Comparison of ENCODE assay signal across 8 cellular contexts in the genomic region with DNA sequence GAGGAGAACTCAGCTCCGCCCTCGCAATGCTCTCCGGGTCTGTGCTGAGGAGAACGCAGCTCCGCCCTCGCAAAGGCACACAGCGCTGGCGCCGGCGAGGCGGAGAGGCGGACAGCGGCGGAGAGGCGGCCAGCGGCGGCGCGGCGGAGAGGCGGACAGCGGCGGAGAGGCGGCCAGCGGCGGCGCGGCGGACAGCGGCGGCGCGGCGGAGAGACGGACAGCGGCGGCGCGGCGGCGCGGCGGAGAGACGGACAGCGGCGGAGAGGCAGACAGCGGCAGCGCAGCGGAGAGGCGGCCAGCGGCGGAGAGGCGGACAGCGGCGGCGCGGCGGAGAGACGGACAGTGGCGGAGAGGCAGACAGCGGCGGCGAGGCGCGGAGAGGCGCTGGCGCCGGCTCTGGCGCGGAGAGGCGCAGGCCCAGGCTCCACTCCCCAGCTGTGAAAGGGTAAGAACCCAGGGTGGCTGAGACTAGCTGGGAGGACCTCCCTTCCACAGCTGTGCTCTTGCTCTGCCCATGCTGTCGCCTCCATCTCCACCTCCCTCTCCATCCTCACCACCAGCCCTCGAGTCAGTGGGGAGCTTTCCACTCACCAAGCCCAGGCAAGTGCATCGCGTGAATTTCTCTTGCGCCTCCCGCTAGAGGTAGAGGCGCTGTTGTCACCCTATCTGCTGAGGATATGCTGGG.
DNase-seq lines count a peak whose midpoint lies in the region; ATAC-seq and TF ChIP-seq lines count a peak whose summit lies in the region.
"Not testable (repeated sequence)": the region's sequence is repeated elsewhere in the genome, so short reads cannot be mapped to it uniquely, and the experiment has no call there.

No MANE protein-coding gene starts in this region.

- H3K4me1 Mint-ChIP-seq in H9: not testable (repeated sequence)

- H3K4me2 ChIP-seq in H9 (ENCODE audit: insufficient read depth, insufficient read length, low read length): peak overlapping the region; percentile 32
- not testable (repeated sequence) for H3K4me2 ChIP-seq in neural cell (ENCODE audit: low read length)

- H3K27me3 Mint-ChIP-seq in H9 (ENCODE audit: low read depth): not testable (repeated sequence)

- H3K9ac ChIP-seq in H9 (ENCODE audit: extremely low read depth, insufficient read length, low read length); colonic mucosa (ENCODE audit: low read depth in 2 of 2, low read length in 2 of 2): not testable (repeated sequence)
- H3K9ac ChIP-seq in neural cell (ENCODE audit: low read length): peak overlapping the region; percentile 66

- not testable (repeated sequence) for TF ChIP-seq POLR2A in spleen (IDR thresholded peaks at IDR 0.05)

- not testable (repeated sequence) for H2AFZ ChIP-seq in H9 (ENCODE audit: low read length); neural cell (ENCODE audit: low read depth, low read length)

- not testable (repeated sequence) for H3K27ac Mint-ChIP-seq in H9

- not testable (repeated sequence) for H3K79me2 ChIP-seq in H9 (ENCODE audit: insufficient read depth, low read length); neural cell (replicated peaks; ENCODE audit: insufficient read depth, low read length)

- not testable (repeated sequence) for H2BK120ac ChIP-seq in H9 (ENCODE audit: low read depth, low read length, poor library complexity, severe bottlenecking)

- H3K4me3 ChIP-seq in SJCRH30 (peak overlapping the region; percentile 57), colonic mucosa (peak overlapping the region; percentile 30), neural cell (ENCODE audit: low read length) (peak overlapping the region; percentile 68)
- H3K4me3 ChIP-seq in right cardiac atrium (ENCODE audit: low read length); spleen: not testable (repeated sequence)

- H3K36me3 Mint-ChIP-seq in H9 (ENCODE audit: insufficient read depth in 1 of 3, low read depth in 3 of 3): not testable (repeated sequence)

- not testable (repeated sequence) for H2BK15ac ChIP-seq in H9 (ENCODE audit: low read depth, low read length)

- H3K9me2 ChIP-seq in neural cell (ENCODE audit: insufficient read depth, low read length): not testable (repeated sequence)

- intact Hi-C loops in colonic mucosa (cut with DNase I); right cardiac atrium (cut with DNase I); spleen (cut with DNase I; ENCODE audit: low total_unique reads): not testable (repeated sequence)

- H3K4me1 ChIP-seq in H9 (ENCODE audit: insufficient read depth, low read length); SJCRH30; colonic mucosa; right cardiac atrium (ENCODE audit: control insufficient read depth, insufficient read depth, low read length); spleen: not testable (repeated sequence)

- H4K8ac ChIP-seq in H9 (replicated peaks; ENCODE audit: insufficient read length, low read depth, low read length): not testable (repeated sequence)

- H3T11ph ChIP-seq in H9 (ENCODE audit: low read length): not testable (repeated sequence)

- H3K23me2 ChIP-seq in H9 (ENCODE audit: insufficient read length, low read depth, low read length, poor library complexity, severe bottlenecking): not testable (repeated sequence)

- peak overlapping the region; percentile 25 to 51; a peak in 2 of 5 replicates for H3K4me3 Mint-ChIP-seq in H9

- not testable (repeated sequence) for H4K91ac ChIP-seq in H9 (ENCODE audit: insufficient read length, low read depth, low read length)

- not testable (repeated sequence) for H3K4ac ChIP-seq in H9 (ENCODE audit: low read depth, low read length)

- peak; percentile 46 for TF ChIP-seq EP300 in neural cell (conservative IDR thresholded peaks at IDR 0.05; ENCODE audit: poor library complexity, severe bottlenecking)

- peak in 1 of 2 donors; percentile 29 for ATAC-seq in right cardiac atrium

- peak; percentile 30 for TF ChIP-seq CTCF in 22Rv1 (IDR thresholded peaks at IDR 0.05)
- TF ChIP-seq CTCF in H9 (conservative IDR thresholded peaks at IDR 0.05); colonic mucosa (IDR thresholded peaks at IDR 0.05); spleen (IDR thresholded peaks at IDR 0.05 in 8 of 11, conservative IDR thresholded peaks at IDR 0.05 in 3 of 11): not testable (repeated sequence)
- peak; percentile 77 for TF ChIP-seq CTCF in neural cell (IDR thresholded peaks at IDR 0.05; ENCODE audit: poor library complexity, severe bottlenecking)

- H2AK5ac ChIP-seq in H9 (ENCODE audit: insufficient read length, low read length): not testable (repeated sequence)

- not testable (repeated sequence) for H3F3A ChIP-seq in neural cell (ENCODE audit: insufficient read depth, low read length, poor library complexity, severe bottlenecking)

- H3K23ac ChIP-seq in H9 (ENCODE audit: insufficient read length, low read depth, low read length): not testable (repeated sequence)

- H3K9me3 Mint-ChIP-seq in H9: peaks cover 41 to 45% of the 10 kb centered on the region in 2 experiments

- H2BK12ac ChIP-seq in H9 (ENCODE audit: insufficient read length, low read depth, low read length): not testable (repeated sequence)

- H4K5ac ChIP-seq in H9 (ENCODE audit: insufficient read length, low read depth, low read length): not testable (repeated sequence)

- WGBS in H9 (ENCODE audit: extremely low coverage, insufficient read length, low lambda C conversion rate): no CpG with 5 or more reads among the region's 78 CpGs
- 88% methylated on average over 78 of the region's 78 CpGs for WGBS in right cardiac atrium
- WGBS in spleen, 5 donors: 31 to 90% (median 83%) methylated on average over 67 to 78 of the region's 78 CpGs

- not testable (repeated sequence) for TF ChIP-seq RAD21 in neural cell (conservative IDR thresholded peaks at IDR 0.05)

- not testable (repeated sequence) for H3K36me3 ChIP-seq in SJCRH30; colonic mucosa; neural cell (ENCODE audit: insufficient read depth, low read length); spleen

- H3K18ac ChIP-seq in H9 (ENCODE audit: insufficient read length, low read depth, low read length): not testable (repeated sequence)

- H3K14ac ChIP-seq in H9 (ENCODE audit: insufficient read depth, low read length): not testable (repeated sequence)

- H2BK20ac ChIP-seq in H9 (ENCODE audit: low read depth, low read length, poor library complexity, severe bottlenecking): not testable (repeated sequence)

- not testable (repeated sequence) for H4K20me1 ChIP-seq in H9 (ENCODE audit: control insufficient read depth, insufficient read depth, insufficient read length); neural cell (ENCODE audit: insufficient read depth)

- H2BK5ac ChIP-seq in H9 (ENCODE audit: insufficient read length, low read length): not testable (repeated sequence)

- H3K56ac ChIP-seq in H9 (ENCODE audit: insufficient read length, low read depth, low read length): not testable (repeated sequence)

- H3K27ac ChIP-seq in 22Rv1: peak overlapping the region; percentile 65
- H3K27ac ChIP-seq in H9 (ENCODE audit: insufficient read length, low read depth, low read length); SJCRH30; colonic mucosa; right cardiac atrium (ENCODE audit: low read length); spleen: not testable (repeated sequence)
- H3K27ac ChIP-seq in neural cell (ENCODE audit: low read length): peak overlapping the region; percentile 45

- not testable (repeated sequence) for DNase-seq in H9, colonic mucosa
- DNase-seq in SJCRH30: peak in 1 of 2 experiments; percentile 39
- DNase-seq in right cardiac atrium: peak in 2 of 3 donors; percentile 62 to 70
- peak; percentile 6 for DNase-seq in left kidney (ENCODE audit: low read depth, low spot score)
- peak; percentile 72 for DNase-seq in spleen

- peaks cover 17% of the 10 kb centered on the region for H3K9me3 ChIP-seq in H9 (ENCODE audit: control insufficient read depth, low read depth, low read length)
- H3K9me3 ChIP-seq in SJCRH30 (replicated peaks); colonic mucosa; right cardiac atrium (ENCODE audit: control insufficient read depth, low read length); neural cell (ENCODE audit: low read length); spleen: not testable (repeated sequence)

- not testable (repeated sequence) for H3K27me3 ChIP-seq in H9 (ENCODE audit: insufficient read depth, low read length); SJCRH30; colonic mucosa; right cardiac atrium (ENCODE audit: control insufficient read depth, insufficient read depth); neural cell (ENCODE audit: insufficient read depth, low read depth, low read length); spleen (replicated peaks in 1 of 7)

- H3K79me1 ChIP-seq in H9 (ENCODE audit: insufficient read depth, low read depth, low read length, poor library complexity, severe bottlenecking): not testable (repeated sequence)

TF ChIP-seq in neural cell, 6 proteins besides CTCF, POLR2A, EP300 and RAD21:
- TF ChIP-seq POLR2AphosphoS5 (IDR thresholded peaks at IDR 0.05) (peak; percentile 20), MXI1 (conservative IDR thresholded peaks at IDR 0.05; ENCODE audit: poor library complexity, severe bottlenecking) (peak; percentile 50)
TF ChIP-seq in neural cell: peak in this region for 2; not testable (repeated sequence) for 4.
